ENCODE assay signal across 15 cellular contexts in genomic region chr2:85012855-85013254, GRCh38. TPM values are rescaled to one million over a fixed set of nuclear protein-coding genes. Genes with fewer than 3 reads are reported as not detected.
A peak's percentile ranks its signal among the peaks of the same experiment; 100 is the strongest.
DNase-seq lines count a peak whose midpoint lies in the region; ATAC-seq and TF ChIP-seq lines count a peak whose summit lies in the region.
"Had no signal": no experiment of that assay in that cellular context is flagged by ENCODE, and none has a peak within 500 bp of the region (broad histone marks: within the 10 kb centered on the region; RNA-seq: fewer than 3 reads in every experiment).

No MANE protein-coding gene starts in this region.

- BruUV-seq in IMR-90 (replicated peaks; lab: Mats Ljungman, UMichigan): no TSS peak

- no peaks in the 10 kb centered on the region for H3K27me3 Mint-ChIP-seq in activated T-cell treated with anti-CD3 and anti-CD28 coated beads, Interleukin-2, amount 50 U/mL, for 72 hours (ENCODE audit: low read depth)
- no peaks in the 10 kb centered on the region for H3K27me3 Mint-ChIP-seq in activated naive CD8-positive, alpha-beta T cell treated with anti-CD3 and anti-CD28 coated beads for 36 hours
- H3K27me3 Mint-ChIP-seq: progenitor cell of endocrine pancreas had no signal

- H3K36me3 ChIP-seq in IMR-90 (ENCODE audit: control insufficient read depth, insufficient read depth, low read length): peaks cover 6% of the 10 kb centered on the region; the same call in 1 of the 2 replicates
- H3K36me3 ChIP-seq in smooth muscle cell (ENCODE audit: low read depth): no peaks in the 10 kb centered on the region

- H3K27me3 ChIP-seq in IMR-90 (ENCODE audit: control insufficient read depth, insufficient read depth, low read length): no peaks in the 10 kb centered on the region
- no peaks in the 10 kb centered on the region for H3K27me3 ChIP-seq in smooth muscle cell (ENCODE audit: low read depth)
- H3K27me3 ChIP-seq: SJSA1 had no signal

- no peak overlapping the region; the same call in 1 of the 2 replicates for H3K18ac ChIP-seq in IMR-90 (ENCODE audit: low read depth, low read length)

- no peak overlapping the region for H3K9ac ChIP-seq in IMR-90 (ENCODE audit: low read depth, low read length)
- H3K9ac ChIP-seq in smooth muscle cell (ENCODE audit: low read depth): peak overlapping the region; percentile 0
- H3K9ac ChIP-seq: KMS-11 had no signal

- DNase-seq in activated T-cell treated with anti-CD3 and anti-CD28 coated beads, Interleukin-2, amount 50 U/mL, for 72 hours: no peak
- no peak for DNase-seq in activated T-cell treated with anti-CD3 and anti-CD28 coated beads, Interleukin-2, amount 50 U/mL, for 48 hours
- peak; percentile 33 for DNase-seq in IMR-90
- no peak for DNase-seq in activated naive CD8-positive, alpha-beta T cell treated with anti-CD3 and anti-CD28 coated beads for 36 hours
- no peak for DNase-seq in smooth muscle cell (lab: John Stamatoyannopoulos, UW; ENCODE audit: unreplicated experiment)
- DNase-seq in posterior cingulate gyrus: no peak
- no peak for DNase-seq in NCI-H524 treated with DMSO at 0.1 percent for 48 hours (lab: John Stamatoyannopoulos, UW)
- DNase-seq: activated naive CD4-positive, alpha-beta T cell treated with Interleukin-2 at 50 U/mL for 16 hours; NCI-H1436 treated with DMSO at 0.1 percent for 48 hours; stimulated activated naive CD4-positive, alpha-beta T cell had no signal

- H3K4ac ChIP-seq in IMR-90 (ENCODE audit: low read depth, low read length): no peak overlapping the region; the same call in 1 of the 2 replicates

- H2AFZ ChIP-seq in IMR-90 (replicated peaks; ENCODE audit: low read length, poor library complexity) (no peak overlapping the region), smooth muscle cell (ENCODE audit: low read depth) (no peak overlapping the region)

- H3K9me3 Mint-ChIP-seq in activated T-cell treated with anti-CD3 and anti-CD28 coated beads, Interleukin-2, amount 50 U/mL, for 72 hours: peaks cover 3 to 8% of the 10 kb centered on the region in 2 donors
- peaks cover 14% of the 10 kb centered on the region for H3K9me3 Mint-ChIP-seq in activated naive CD8-positive, alpha-beta T cell treated with anti-CD3 and anti-CD28 coated beads for 36 hours

- H2AK9ac ChIP-seq in IMR-90 (replicated peaks; ENCODE audit: low read depth, low read length, poor library complexity): no peak overlapping the region

- TF ChIP-seq CTCF in IMR-90 (conservative IDR thresholded peaks at IDR 0.05; ENCODE audit: low read depth, low read length): no peak
- no peak for TF ChIP-seq CTCF in smooth muscle cell (IDR thresholded peaks at IDR 0.05; ENCODE audit: borderline replicate concordance, insufficient read depth, poor library complexity, severe bottlenecking)

- H3K27ac ChIP-seq in IMR-90 (ENCODE audit: insufficient read depth, low read length) (no peak overlapping the region), smooth muscle cell (ENCODE audit: low read depth) (peak overlapping the region; percentile 43)
- H3K27ac ChIP-seq: KMS-11, SJSA1 had no signal

- peaks cover 11 to 15% of the 10 kb centered on the region in 2 donors for H3K36me3 Mint-ChIP-seq in activated T-cell treated with anti-CD3 and anti-CD28 coated beads, Interleukin-2, amount 50 U/mL, for 72 hours (ENCODE audit: insufficient read depth in 2 of 2)
- H3K36me3 Mint-ChIP-seq in activated naive CD8-positive, alpha-beta T cell treated with anti-CD3 and anti-CD28 coated beads for 36 hours: peaks cover 38% of the 10 kb centered on the region

- H4K91ac ChIP-seq in IMR-90 (ENCODE audit: insufficient read depth, low read depth, low read length): no peak overlapping the region

- H2BK15ac ChIP-seq in IMR-90 (ENCODE audit: low read depth, low read length): no peak overlapping the region

- H3K4me3 ChIP-seq in IMR-90 (ENCODE audit: insufficient read depth, low read depth, low read length) (no peak overlapping the region), smooth muscle cell (no peak overlapping the region)
- H3K4me3 ChIP-seq: SJSA1 had no signal

- POLR2A ChIA-PET in IMR-90 (lab: Charles Lee; ENCODE audit: unreplicated experiment): no interaction called here

- H3K9me1 ChIP-seq in IMR-90 (ENCODE audit: insufficient read depth, low read length): peaks cover 21% of the 10 kb centered on the region

- CTCF ChIA-PET in IMR-90 (lab: Yijun Ruan, JAX): no interaction called here

- WGBS in IMR-90 (ENCODE audit: extremely low coverage in 2 of 2, insufficient read length in 1 of 2), 2 experiments: no CpG with 5 or more reads among the region's 1 CpG
- 78% methylated on average over 1 of the region's 1 CpG for WGBS in smooth muscle cell (ENCODE audit: low lambda C conversion rate)

- peak; percentile 30 to 41 for ATAC-seq in activated T-cell treated with anti-CD3 and anti-CD28 coated beads, Interleukin-2, amount 50 U/mL, for 72 hours (replicated peaks in 1 of 2)
- ATAC-seq in IMR-90 (ENCODE audit: low read depth): no peak
- ATAC-seq in GM18868 (IDR thresholded peaks at IDR 0.05; ENCODE audit: unreplicated experiment): no peak
- ATAC-seq: left lobe of liver had no signal

- no peak overlapping the region for H3K56ac ChIP-seq in IMR-90 (ENCODE audit: extremely low read depth, insufficient read depth, low read length)

- H2BK20ac ChIP-seq in IMR-90 (ENCODE audit: low read depth, low read length): no peak overlapping the region

- peak overlapping the region; percentile 31 to 56 for H3K4me3 Mint-ChIP-seq in activated T-cell treated with anti-CD3 and anti-CD28 coated beads, Interleukin-2, amount 50 U/mL, for 72 hours
- H3K4me3 Mint-ChIP-seq in activated naive CD8-positive, alpha-beta T cell treated with anti-CD3 and anti-CD28 coated beads for 36 hours: no peak overlapping the region

- H4K8ac ChIP-seq in IMR-90 (ENCODE audit: low read depth in 2 of 2, low read length in 2 of 2): no peak overlapping the region

- peaks cover 94% of the 10 kb centered on the region for H3K79me2 ChIP-seq in smooth muscle cell (ENCODE audit: low read depth)

- in situ Hi-C loops in IMR-90 (cut with MboI; ENCODE audit: low sequenced_read_pairs): no loop called here

- dilution Hi-C loops in IMR-90 (cut with HindIII; ENCODE audit: low sequenced_read_pairs, unreplicated experiment): no loop called here

- peaks cover 15 to 65% of the 10 kb centered on the region in 2 experiments for H3K79me1 ChIP-seq in IMR-90 (ENCODE audit: low read depth in 1 of 2, low read length in 2 of 2)

- peak overlapping the region; percentile 44; the same call in 1 of the 2 replicates for H3K23ac ChIP-seq in IMR-90 (ENCODE audit: low read depth, low read length)

- H2BK120ac ChIP-seq in IMR-90 (ENCODE audit: low read depth, low read length): no peak overlapping the region

- H3K27ac Mint-ChIP-seq in activated T-cell treated with anti-CD3 and anti-CD28 coated beads, Interleukin-2, amount 50 U/mL, for 72 hours: peak overlapping the region; percentile 57
- H3K27ac Mint-ChIP-seq in activated naive CD8-positive, alpha-beta T cell treated with anti-CD3 and anti-CD28 coated beads for 36 hours: peak overlapping the region; percentile 65

- H3F3A ChIP-seq in smooth muscle cell (ENCODE audit: low read depth): no peaks in the 10 kb centered on the region

- no peak for TF ChIP-seq RAD21 in IMR-90 (IDR thresholded peaks at IDR 0.05; ENCODE audit: low read length)

- peak overlapping the region; percentile 19; the same call in 1 of the 2 replicates for H3K14ac ChIP-seq in IMR-90 (replicated peaks; ENCODE audit: low read depth, low read length)

- H3K4me1 ChIP-seq in IMR-90 (ENCODE audit: control insufficient read depth, insufficient read depth, low read length): peaks cover 21% of the 10 kb centered on the region
- peaks cover 19% of the 10 kb centered on the region for H3K4me1 ChIP-seq in smooth muscle cell (ENCODE audit: low read depth)

- no peak overlapping the region for H4K5ac ChIP-seq in IMR-90 (ENCODE audit: low read depth, low read length)

- peak overlapping the region; percentile 60 for H2BK5ac ChIP-seq in IMR-90 (ENCODE audit: low read depth, low read length, poor library complexity, severe bottlenecking)

- no peaks in the 10 kb centered on the region for H3K9me3 ChIP-seq in IMR-90 (ENCODE audit: control insufficient read depth, insufficient read depth, low read length)
- H3K9me3 ChIP-seq in smooth muscle cell (replicated peaks; ENCODE audit: low read depth): no peaks in the 10 kb centered on the region
- H3K9me3 ChIP-seq: SJSA1 had no signal

- H3K4me2 ChIP-seq in IMR-90 (ENCODE audit: low read depth, low read length) (no peak overlapping the region), smooth muscle cell (peak overlapping the region; percentile 0)
- H3K4me2 ChIP-seq: KMS-11 had no signal

- no peak overlapping the region for H2AK5ac ChIP-seq in IMR-90 (ENCODE audit: low read depth, low read length)

- intact Hi-C loops in IMR-90 (cut with micrococcal nuclease) (loop anchor here (2.0 kb wide), 1 partner anchor 40 kb away; no protein-coding TSS in a partner anchor), posterior cingulate gyrus (cut with DNase I) (no loop called here)

- peaks cover 78% of the 10 kb centered on the region for H4K20me1 ChIP-seq in IMR-90 (ENCODE audit: insufficient read depth, low read length)
- H4K20me1 ChIP-seq in smooth muscle cell (ENCODE audit: low read depth): peaks cover 94% of the 10 kb centered on the region

- H3K4me1 Mint-ChIP-seq in activated T-cell treated with anti-CD3 and anti-CD28 coated beads, Interleukin-2, amount 50 U/mL, for 72 hours (ENCODE audit: low read depth): peaks cover 95% of the 10 kb centered on the region
- peaks cover 83% of the 10 kb centered on the region for H3K4me1 Mint-ChIP-seq in activated naive CD8-positive, alpha-beta T cell treated with anti-CD3 and anti-CD28 coated beads for 36 hours

- TF ChIP-seq POLR2A in IMR-90 (IDR thresholded peaks at IDR 0.05; ENCODE audit: low read depth, low read length): no peak

TF ChIP-seq in IMR-90, 13 proteins besides CTCF, POLR2A, EP300 and RAD21 (continues in another document):
- TF ChIP-seq FOS (IDR thresholded peaks at IDR 0.05; ENCODE audit: low read depth, low read length) (no peak), SMC3 (IDR thresholded peaks at IDR 0.05; ENCODE audit: low read depth, low read length) (no peak), BHLHE40 (IDR thresholded peaks at IDR 0.05; ENCODE audit: low read depth, low read length) (no peak)

RNA-seq across cellular contexts. Expression of gene KCMF1, which starts 41.9 kb away (rescaled TPM):
- total RNA-seq in activated T-cell treated with anti-CD3 and anti-CD28 coated beads, Interleukin-2, amount 50 U/mL, for 72 hours: 100 to 1,000 TPM; 115 to 139 TPM
- total RNA-seq in IMR-90 (2012; rRNA removed): 108 and 118 TPM in 2 replicates
- polyA plus RNA-seq in IMR-90 (2012; rRNA removed): 49.6 and 49.9 TPM in 2 replicates
- 7.8 and 8.4 TPM in 2 replicates for polyA plus RNA-seq in IMR-90 (2012; cell fraction: cytosol; rRNA removed)
- 5.9 and 39.0 TPM in 2 replicates for polyA plus RNA-seq in IMR-90 (2012; cell fraction: nucleus; rRNA removed; ENCODE audit: low replicate concordance)
- 100 to 1,000 TPM; 101 to 111 TPM for total RNA-seq in activated naive CD8-positive, alpha-beta T cell treated with anti-CD3 and anti-CD28 coated beads for 36 hours
- 65.0 and 102 TPM in 2 replicates for total RNA-seq in smooth muscle cell
- polyA plus RNA-seq in smooth muscle cell: 55.0 and 56.5 TPM in 2 replicates

Comparison
In these comparisons a context has a peak if more than half of its experiments do, and no peak if none do; other contexts are left out.
1. ATAC-seq: peak in activated T-cell treated with anti-CD3 and anti-CD28 coated beads, Interleukin-2, amount 50 U/mL, for 72 hours (2 of 2); none in IMR-90 (single experiment) and GM18868 (single experiment).